8 cellular contexts compared by ENCODE assay signal in genomic region chr3:184335291-184335660, GRCh38. TPM values are rescaled to one million over a fixed set of nuclear protein-coding genes. Genes with fewer than 3 reads are reported as not detected.
DNase-seq lines count a peak whose midpoint lies in the region; ATAC-seq and TF ChIP-seq lines count a peak whose summit lies in the region.

No MANE protein-coding gene starts in this region.

- H3K4me3 ChIP-seq in SK-N-SH (ENCODE audit: low read depth in 2 of 2, low read length in 1 of 2): peak overlapping the region; percentile 72 to 74; a peak in 2 of 4 replicates
- H3K4me3 ChIP-seq in skin epidermis: peak overlapping the region in 6 of 7 experiments; percentile 55 to 91 (median 82)

- ATAC-seq in stimulated activated naive CD8-positive, alpha-beta T cell treated with anti-CD3 and anti-CD28 coated beads, Interleukin-15, Interleukin-2, amounts not matched to agents 100 U/mL and 50 U/mL, for 24 hours: no peak
- ATAC-seq in foreskin keratinocyte (no peak), GM18505 (IDR thresholded peaks at IDR 0.05; ENCODE audit: unreplicated experiment) (no peak)

- peaks cover 36 to 48% of the 10 kb centered on the region in 2 experiments for H3K36me3 ChIP-seq in SK-N-SH (replicated peaks in 1 of 2; ENCODE audit: control insufficient read depth in 1 of 2, insufficient read depth in 2 of 2, low read length in 1 of 2)

- peaks cover 50% of the 10 kb centered on the region for H3K36me3 Mint-ChIP-seq in stimulated activated naive CD8-positive, alpha-beta T cell treated with anti-CD3 and anti-CD28 coated beads, Interleukin-15, Interleukin-2, amounts not matched to agents 100 ng/mL and 50 ng/mL, for 24 hours (ENCODE audit: low read depth)

- peaks cover 61% of the 10 kb centered on the region for H3K79me2 ChIP-seq in SK-N-SH (ENCODE audit: insufficient read depth)

- peak overlapping the region; percentile 88 for H3K4me3 Mint-ChIP-seq in stimulated activated naive CD8-positive, alpha-beta T cell treated with anti-CD3 and anti-CD28 coated beads, Interleukin-15, Interleukin-2, amounts not matched to agents 100 ng/mL and 50 ng/mL, for 24 hours

- no peak for TF ChIP-seq EP300 in SK-N-SH (IDR thresholded peaks at IDR 0.05; ENCODE audit: borderline replicate concordance in 1 of 2, low read depth in 1 of 2, low read length in 1 of 2)

- no peaks in the 10 kb centered on the region for H3K9me2 ChIP-seq in SK-N-SH

- TF ChIP-seq CTCF in SK-N-SH (IDR thresholded peaks at IDR 0.05) (no peak), foreskin keratinocyte (conservative IDR thresholded peaks at IDR 0.05) (no peak)

- peaks cover 54% of the 10 kb centered on the region for H3F3A ChIP-seq in SK-N-SH (replicated peaks; ENCODE audit: insufficient read depth)

- peaks cover 70% of the 10 kb centered on the region for H3K4me1 Mint-ChIP-seq in stimulated activated naive CD8-positive, alpha-beta T cell treated with anti-CD3 and anti-CD28 coated beads, Interleukin-15, Interleukin-2, amounts not matched to agents 100 ng/mL and 50 ng/mL, for 24 hours (ENCODE audit: low read depth)

- H3K27ac ChIP-seq in SK-N-SH (ENCODE audit: low read depth in 2 of 2, low read length in 1 of 2): peak overlapping the region; percentile 54 to 90
- peak overlapping the region; percentile 73 for H3K27ac ChIP-seq in foreskin keratinocyte
- peak overlapping the region in 20 of 21 experiments; percentile 60 to 99 (median 96) for H3K27ac ChIP-seq in skin epidermis

- H2AFZ ChIP-seq in SK-N-SH (ENCODE audit: low read depth): no peak overlapping the region

- no peak for TF ChIP-seq POLR2A in GM18505 (IDR thresholded peaks at IDR 0.05; ENCODE audit: borderline replicate concordance, extremely low read depth, insufficient read depth, insufficient read length)

- no peaks in the 10 kb centered on the region for H3K27me3 ChIP-seq in SK-N-SH (ENCODE audit: insufficient read depth)
- H3K27me3 ChIP-seq in foreskin keratinocyte: no peaks in the 10 kb centered on the region

- TF ChIP-seq RAD21 in SK-N-SH (IDR thresholded peaks at IDR 0.05; ENCODE audit: low read length): no peak

- no peaks in the 10 kb centered on the region for H3K27me3 Mint-ChIP-seq in stimulated activated naive CD8-positive, alpha-beta T cell treated with anti-CD3 and anti-CD28 coated beads, Interleukin-15, Interleukin-2, amounts not matched to agents 100 ng/mL and 50 ng/mL, for 24 hours

- no peaks in the 10 kb centered on the region for H3K9me3 Mint-ChIP-seq in stimulated activated naive CD8-positive, alpha-beta T cell treated with anti-CD3 and anti-CD28 coated beads, Interleukin-15, Interleukin-2, amounts not matched to agents 100 ng/mL and 50 ng/mL, for 24 hours

- WGBS in SK-N-SH (ENCODE audit: low lambda C conversion rate): 67% methylated on average over 3 of the region's 4 CpGs

- POLR2A ChIA-PET in SK-N-SH (lab: Yijun Ruan, JAX): interaction anchor here (0.7 to 1.0 kb wide), 3 partner anchors 13 to 27 kb away, joined by 3 to 5 read pairs (median 3); no protein-coding TSS in a partner anchor

- H3K4me1 ChIP-seq in SK-N-SH (ENCODE audit: control insufficient read depth in 1 of 2, insufficient read depth in 2 of 2, low read depth in 1 of 2, low read length in 1 of 2) (peaks cover 37 to 53% of the 10 kb centered on the region in 2 experiments; a peak in 3 of 4 replicates), foreskin keratinocyte (peaks cover 53% of the 10 kb centered on the region)

- peak overlapping the region; percentile 83 for H3K9ac ChIP-seq in SK-N-SH

- peak overlapping the region; percentile 88 for H3K27ac Mint-ChIP-seq in stimulated activated naive CD8-positive, alpha-beta T cell treated with anti-CD3 and anti-CD28 coated beads, Interleukin-15, Interleukin-2, amounts not matched to agents 100 ng/mL and 50 ng/mL, for 24 hours

- no peak for DNase-seq in stimulated activated naive CD8-positive, alpha-beta T cell treated with anti-CD3 and anti-CD28 coated beads, Interleukin-15, Interleukin-2, amounts not matched to agents 100 U/mL and 50 U/mL, for 24 hours
- DNase-seq in SK-N-SH (peak; percentile 56), foreskin keratinocyte (no peak), mucosa of gallbladder (ENCODE audit: low spot score) (no peak), AG08396 (ENCODE audit: low spot score) (no peak)

- no peaks in the 10 kb centered on the region for H3K9me3 ChIP-seq in SK-N-SH

- peak overlapping the region; percentile 85 for H3K4me2 ChIP-seq in SK-N-SH

- CTCF ChIA-PET in SK-N-SH (lab: Yijun Ruan, JAX): interaction anchor here (1.0 to 1.2 kb wide), 2 partner anchors 14 to 18 kb away, joined by 4 to 5 read pairs; no protein-coding TSS in a partner anchor

- peaks cover 23% of the 10 kb centered on the region for H4K20me1 ChIP-seq in SK-N-SH (ENCODE audit: insufficient read depth)

TF ChIP-seq in SK-N-SH, 30 proteins besides CTCF, POLR2A, EP300 and RAD21:
- TF ChIP-seq SMC3 (IDR thresholded peaks at IDR 0.05; ENCODE audit: low read depth, low read length): no peak
- TF ChIP-seq MEF2A (IDR thresholded peaks at IDR 0.05; ENCODE audit: borderline replicate concordance, low read depth): no peak
- TF ChIP-seq YY1 (IDR thresholded peaks at IDR 0.05; ENCODE audit: low read depth): no peak
- no peak for TF ChIP-seq RXRA (IDR thresholded peaks at IDR 0.05; ENCODE audit: borderline replicate concordance, low read depth)
- TF ChIP-seq PBX3 (IDR thresholded peaks at IDR 0.05): no peak
- no peak for TF ChIP-seq FOXM1 (IDR thresholded peaks at IDR 0.05; ENCODE audit: low read depth)
- TF ChIP-seq ELF1 (IDR thresholded peaks at IDR 0.05): no peak
- TF ChIP-seq, protein P1, sequence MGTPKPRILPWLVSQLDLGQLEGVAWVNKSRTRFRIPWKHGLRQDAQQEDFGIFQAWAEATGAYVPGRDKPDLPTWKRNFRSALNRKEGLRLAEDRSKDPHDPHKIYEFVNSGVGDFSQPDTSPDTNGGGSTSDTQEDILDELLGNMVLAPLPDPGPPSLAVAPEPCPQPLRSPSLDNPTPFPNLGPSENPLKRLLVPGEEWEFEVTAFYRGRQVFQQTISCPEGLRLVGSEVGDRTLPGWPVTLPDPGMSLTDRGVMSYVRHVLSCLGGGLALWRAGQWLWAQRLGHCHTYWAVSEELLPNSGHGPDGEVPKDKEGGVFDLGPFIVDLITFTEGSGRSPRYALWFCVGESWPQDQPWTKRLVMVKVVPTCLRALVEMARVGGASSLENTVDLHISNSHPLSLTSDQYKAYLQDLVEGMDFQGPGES (IDR thresholded peaks at IDR 0.05; ENCODE audit: low read depth, low read length): no peak
- TF ChIP-seq JUND (IDR thresholded peaks at IDR 0.05): no peak
- TF ChIP-seq RCOR1 (IDR thresholded peaks at IDR 0.05; ENCODE audit: low read length): no peak
- TF ChIP-seq TCF12 (IDR thresholded peaks at IDR 0.05): no peak
- no peak for TF ChIP-seq GABPA (IDR thresholded peaks at IDR 0.05; ENCODE audit: low read depth)
- no peak for TF ChIP-seq FOSL2 (IDR thresholded peaks at IDR 0.05; ENCODE audit: borderline replicate concordance, low read depth)
- TF ChIP-seq USF1 (IDR thresholded peaks at IDR 0.05; ENCODE audit: borderline replicate concordance, low read depth): no peak
- no peak for TF ChIP-seq CHD2 (IDR thresholded peaks at IDR 0.05; ENCODE audit: low read length, partially characterized antibody)
- TF ChIP-seq POLR2AphosphoS5 (IDR thresholded peaks at IDR 0.05; ENCODE audit: low read depth, low read length): no peak
TF ChIP-seq in SK-N-SH: peak in this region for 0.

RNA-seq across cellular contexts. Expression of gene FAM131A, which starts 2.1 kb away (rescaled TPM):
- 31.6 and 34.2 TPM in 2 replicates for polyA plus RNA-seq in SK-N-SH (2012; rRNA removed)
- polyA plus RNA-seq in SK-N-SH (2012; cell fraction: cytosol; rRNA removed): 17.5 and 27.0 TPM in 2 replicates
- polyA plus RNA-seq in SK-N-SH (2012; cell fraction: nucleus; rRNA removed): 56.4 and 63.9 TPM in 2 replicates
- total RNA-seq in foreskin keratinocyte: 13.3 and 14.6 TPM in 2 replicates
- polyA plus RNA-seq in foreskin keratinocyte: 11.6 and 11.7 TPM in 2 replicates
- total RNA-seq in mucosa of gallbladder: 41.5 TPM

RNA-seq across cellular contexts. Expression of gene EIF4G1, which starts 20.9 kb away (rescaled TPM):
- 207 and 262 TPM in 2 replicates for polyA plus RNA-seq in SK-N-SH (2012; rRNA removed)
- polyA plus RNA-seq in SK-N-SH (2012; cell fraction: cytosol; rRNA removed): 144 and 191 TPM in 2 replicates
- polyA plus RNA-seq in SK-N-SH (2012; cell fraction: nucleus; rRNA removed): 356 and 392 TPM in 2 replicates
- total RNA-seq in foreskin keratinocyte: 467 and 485 TPM in 2 replicates
- 344 and 350 TPM in 2 replicates for polyA plus RNA-seq in foreskin keratinocyte
- 330 TPM for total RNA-seq in mucosa of gallbladder

RNA-seq across cellular contexts. Expression of gene CLCN2, which starts 26.1 kb away (rescaled TPM):
- polyA plus RNA-seq in SK-N-SH (2012; rRNA removed) (8.6 and 9.1 TPM in 2 replicates), foreskin keratinocyte (3.8 and 3.9 TPM in 2 replicates)
- polyA plus RNA-seq in SK-N-SH (2012; cell fraction: cytosol; rRNA removed): 2.8 and 3.9 TPM in 2 replicates
- 38.1 TPM in 2 replicates for polyA plus RNA-seq in SK-N-SH (2012; cell fraction: nucleus; rRNA removed)
- total RNA-seq in foreskin keratinocyte (4.7 and 5.4 TPM in 2 replicates), mucosa of gallbladder (104 TPM)

RNA-seq across cellular contexts. Expression of gene POLR2H, which starts 26.2 kb away (rescaled TPM):
- polyA plus RNA-seq in SK-N-SH (2012; rRNA removed) (206 and 258 TPM in 2 replicates), foreskin keratinocyte (116 and 138 TPM in 2 replicates)
- polyA plus RNA-seq in SK-N-SH (2012; cell fraction: cytosol; rRNA removed): 216 and 239 TPM in 2 replicates
- 457 and 484 TPM in 2 replicates for polyA plus RNA-seq in SK-N-SH (2012; cell fraction: nucleus; rRNA removed)
- total RNA-seq in foreskin keratinocyte (81.0 and 92.9 TPM in 2 replicates), mucosa of gallbladder (107 TPM)

RNA-seq across cellular contexts. Expression of gene PSMD2, which starts 36.2 kb away (rescaled TPM):
- polyA plus RNA-seq in SK-N-SH (2012; rRNA removed) (328 and 382 TPM in 2 replicates), foreskin keratinocyte (551 and 627 TPM in 2 replicates)
- 208 and 302 TPM in 2 replicates for polyA plus RNA-seq in SK-N-SH (2012; cell fraction: cytosol; rRNA removed)
- 224 and 445 TPM in 2 replicates for polyA plus RNA-seq in SK-N-SH (2012; cell fraction: nucleus; rRNA removed)
- total RNA-seq in foreskin keratinocyte (838 and 935 TPM in 2 replicates), mucosa of gallbladder (174 TPM)

Comparison
In these comparisons a context has a peak if more than half of its experiments do, and no peak if none do; other contexts are left out.
1. RNA of gene CLCN2, which starts 26.1 kb away (total RNA-seq): 104 TPM in mucosa of gallbladder (single experiment); 4.7 to 5.4 TPM in foreskin keratinocyte; every median in the first group is over 10 times any median in the second.
2. Peak in every context shown above with its lines, with median percentiles within 50 percentile points of each other: H3K27ac ChIP-seq.